Comparison of ENCODE assay signal across 8 cellular contexts in genomic region chr9:129143031-129143441, GRCh38. TPM values are rescaled to one million over a fixed set of nuclear protein-coding genes. Genes with fewer than 3 reads are reported as not detected.
DNase-seq lines count a peak whose midpoint lies in the region; ATAC-seq, FAIRE-seq and TF ChIP-seq lines count a peak whose summit lies in the region.

No MANE protein-coding gene starts in this region.

- H3K4me1 ChIP-seq in A673 (ENCODE audit: insufficient read depth, low read length, poor library complexity, severe bottlenecking), result peaks cover 49% of the 10 kb centered on the region

- POLR2A ChIA-PET in A673 (lab: Charles Lee; ENCODE audit: low non-redundant PET), result interaction anchor here (0.8 kb wide), 1 partner anchor 11 kb away, joined by 5 read pairs; no protein-coding TSS in a partner anchor

- H3K9me3 ChIP-seq in A673 (ENCODE audit: low read depth, low read length, poor library complexity, severe bottlenecking), result no peaks in the 10 kb centered on the region

- peak overlapping the region; percentile 6 for H3K27ac ChIP-seq in A673 (ENCODE audit: low read depth, low read length, poor library complexity, severe bottlenecking)

- FAIRE-seq in GM12892 (lab: Jason Lieb, UNC), result peak; percentile 84

- H3K4me3 ChIP-seq in A673 (ENCODE audit: low read depth, low read length, poor library complexity, severe bottlenecking), result no peak overlapping the region
- no peak overlapping the region for H3K4me3 ChIP-seq in lower leg skin (ENCODE audit: low read depth, poor library complexity, severe bottlenecking)

- H3K27me3 ChIP-seq in A673 (replicated peaks; ENCODE audit: insufficient read depth, low read depth, low read length, poor library complexity), result no peaks in the 10 kb centered on the region

- TF ChIP-seq POLR2A in GM12892 (IDR thresholded peaks at IDR 0.05; ENCODE audit: low read depth, low read length) (no peak), lower leg skin (IDR thresholded peaks at IDR 0.05) (no peak)

- 14 to 23% methylated on average over 2 of the region's 2 CpGs for WGBS in lower leg skin, 2 donors

- no TSS peak for BruUV-seq in A673 (replicated peaks; lab: Mats Ljungman, UMichigan)

- ATAC-seq in GM18858 (IDR thresholded peaks at IDR 0.05; ENCODE audit: unreplicated experiment), result no peak

- H3K36me3 ChIP-seq in A673 (ENCODE audit: insufficient read depth, low read length, poor library complexity, severe bottlenecking), result peaks cover 17% of the 10 kb centered on the region

- intact Hi-C loops in A673 (cut with micrococcal nuclease; ENCODE audit: unreplicated experiment) (loop anchor here (1.0 to 10.0 kb wide), 2 partner anchors 192 to 497 kb away; no protein-coding TSS in a partner anchor), lower leg skin (cut with DNase I; ENCODE audit: low total_unique reads) (no loop called here)

- CTCF ChIA-PET in A673 (lab: Charles Lee), result interaction anchor here (0.5 to 1.3 kb wide), 9 partner anchors 9 to 1145 kb away, joined by 3 to 7 read pairs (median 4); no protein-coding TSS in a partner anchor

- TF ChIP-seq CTCF in A673 (conservative IDR thresholded peaks at IDR 0.05; ENCODE audit: low read depth, low read length) (peak; percentile 99), lower leg skin (IDR thresholded peaks at IDR 0.05) (no peak)

- peak; percentile 90 for DNase-seq in A673 (ENCODE audit: low spot score)
- peak; percentile 89 for DNase-seq in GM12892 (ENCODE audit: insufficient read length)
- peak; percentile 61 for DNase-seq in NCI-H2227 treated with DMSO at 0.1 percent for 48 hours (lab: John Stamatoyannopoulos, UW)
- peak; percentile 80 to 83 for DNase-seq in activated CD4-positive, alpha-beta T cell treated with anti-CD3 and anti-CD28 coated beads, Interleukin-2, amount 50 U/mL, for 48 hours
- DNase-seq in dermis microvascular lymphatic vessel endothelial cell (ENCODE audit: low read depth in 2 of 2), result peak; percentile 43 to 82
- peak; percentile 87 to 98 for DNase-seq in lower leg skin (ENCODE audit: low spot score in 2 of 2)
- peak; percentile 70 to 72 for DNase-seq in stimulated activated CD4-positive, alpha-beta T cell treated with anti-CD3 and anti-CD28 coated beads, Interleukin-4, amount 100 ng/mL, for 48 hours (ENCODE audit: low read depth in 2 of 2)

RNA-seq across cellular contexts. Expression of gene PTPA, which starts 31.8 kb away (rescaled TPM):
- total RNA-seq in A673 (2021) (153 and 157 TPM in 2 replicates), dermis microvascular lymphatic vessel endothelial cell (98.8 and 114 TPM in 2 replicates), lower leg skin (100 to 1,000 TPM in 1 of 4 donors, 10 to 100 TPM in 3; 62.9 to 104 (median 73.8) TPM)
- 27.3 TPM for polyA plus RNA-seq in GM12892 (2012; ENCODE audit: missing spikeins)

RNA-seq across cellular contexts. Expression of gene CRAT, which starts 32.4 kb away (rescaled TPM):
- total RNA-seq in A673 (2021) (10.1 and 16.2 TPM in 2 replicates), dermis microvascular lymphatic vessel endothelial cell (24.8 and 37.3 TPM in 2 replicates), lower leg skin (10 to 100 TPM; 13.7 to 78.2 (median 31.3) TPM)
- 1.8 TPM for polyA plus RNA-seq in GM12892 (2012; ENCODE audit: missing spikeins)

RNA-seq across cellular contexts. Expression of gene IER5L, which starts 35.0 kb away (rescaled TPM):
- total RNA-seq in A673 (2021) (12.1 and 14.0 TPM in 2 replicates), dermis microvascular lymphatic vessel endothelial cell (11.2 and 22.8 TPM in 2 replicates), lower leg skin (10 to 100 TPM; 10.9 to 16.1 (median 12.6) TPM)
- not detected for polyA plus RNA-seq in GM12892 (2012; ENCODE audit: missing spikeins)
